Comparison of ENCODE assay signal across 11 cellular contexts in genomic region chr1:42340093-42340492, GRCh38. TPM values are rescaled to one million over a fixed set of nuclear protein-coding genes. Genes with fewer than 3 reads are reported as not detected.
A peak's percentile ranks its signal among the peaks of the same experiment; 100 is the strongest.
DNase-seq lines count a peak whose midpoint lies in the region; TF ChIP-seq lines count a peak whose summit lies in the region.
"Had no signal": no experiment of that assay in that cellular context is flagged by ENCODE, and none has a peak within 500 bp of the region (broad histone marks: within the 10 kb centered on the region; RNA-seq: fewer than 3 reads in every experiment).

No MANE protein-coding gene starts in this region.

- peaks cover 0 to 2% (median 0%) of the 10 kb centered on the region in 7 donors for H3K9me3 Mint-ChIP-seq in CD14-positive monocyte
- H3K9me3 Mint-ChIP-seq: activated naive CD4-positive, alpha-beta T cell treated with anti-CD3 and anti-CD28 coated beads, Interleukin-2, amount 10 ng/mL, durations not matched to agents 7 days and 5 days had no signal

- TF ChIP-seq CTCF in C4-2B (conservative IDR thresholded peaks at IDR 0.05): no peak
- TF ChIP-seq CTCF in fibroblast of mammary gland (conservative IDR thresholded peaks at IDR 0.05; ENCODE audit: control insufficient read depth, insufficient read depth, low read depth, low read length): no peak
- TF ChIP-seq CTCF in CD14-positive monocyte (IDR thresholded peaks at IDR 0.05): no peak

- peak overlapping the region in 1 of 7 donors; percentile 38 for H3K27ac Mint-ChIP-seq in CD14-positive monocyte
- H3K27ac Mint-ChIP-seq: activated naive CD4-positive, alpha-beta T cell treated with anti-CD3 and anti-CD28 coated beads, Interleukin-2, amount 10 ng/mL, durations not matched to agents 7 days and 5 days had no signal

- H3K4me3 Mint-ChIP-seq in CD14-positive monocyte: no peak overlapping the region
- H3K4me3 Mint-ChIP-seq: activated naive CD4-positive, alpha-beta T cell treated with anti-CD3 and anti-CD28 coated beads, Interleukin-2, amount 10 ng/mL, durations not matched to agents 7 days and 5 days had no signal

- intact Hi-C loops in CD14-positive monocyte (cut with micrococcal nuclease): loop anchor here in 1 of 2 donors (10.0 kb wide), 1 partner anchor 405 kb away; the partner anchor contains the start of gene CLDN19

- peak overlapping the region; percentile 28; the same call in 1 of the 2 replicates for H3K27ac ChIP-seq in C4-2B
- H3K27ac ChIP-seq: thyroid gland had no signal

- H3K36me3 Mint-ChIP-seq in CD14-positive monocyte: peaks cover 0 to 2% of the 10 kb centered on the region in 2 donors

- DNase-seq in NCI-H1092 treated with DMSO at 0.1 percent for 48 hours (lab: John Stamatoyannopoulos, UW): peak; percentile 100
- peak; percentile 89 for DNase-seq in NCI-H82 (lab: John Stamatoyannopoulos, UW)
- DNase-seq in fibroblast of mammary gland (ENCODE audit: low read depth): peak; percentile 21
- no peak for DNase-seq in CD14-positive monocyte (ENCODE audit: low spot score)
- no peak for DNase-seq in retina
- DNase-seq in activated CD8-positive, alpha-beta memory T cell treated with anti-CD3 and anti-CD28 coated beads, Interleukin-2, amount 50 U/mL, for 48 hours: no peak
- DNase-seq in NK-92 (lab: John Stamatoyannopoulos, UW; ENCODE audit: unreplicated experiment): no peak
- DNase-seq: activated naive CD4-positive, alpha-beta T cell treated with anti-CD3 and anti-CD28 coated beads, Interleukin-2, amount 10 ng/mL, durations not matched to agents 7 days and 5 days; thyroid gland had no signal

- peaks cover 2 to 5% (median 5%) of the 10 kb centered on the region in 3 donors for H3K27me3 Mint-ChIP-seq in CD14-positive monocyte (ENCODE audit: low read depth in 3 of 3)

- H3K4me1 Mint-ChIP-seq in CD14-positive monocyte: peaks cover 6% of the 10 kb centered on the region

- no peak overlapping the region for H3K4me3 ChIP-seq in fibroblast of mammary gland (ENCODE audit: control insufficient read depth, low read depth, low read length)
- H3K4me3 ChIP-seq: K562, thyroid gland had no signal

RNA-seq across cellular contexts. Expression of gene FOXJ3, which starts 5.1 kb away (rescaled TPM):
- polyA plus RNA-seq in CD14-positive monocyte: 10 to 100 TPM; 10.2 to 18.5 TPM

RNA-seq across cellular contexts. Expression of gene RIMKLA, which starts 40.5 kb away (rescaled TPM):
- not detected for polyA plus RNA-seq in CD14-positive monocyte
- polyA plus RNA-seq: K562 had no signal

Comparison
In these comparisons a context has a peak if more than half of its experiments do, and no peak if none do; other contexts are left out.
1. DNase-seq: peak in NCI-H1092 treated with DMSO at 0.1 percent for 48 hours (single experiment), NCI-H82 (single experiment) and fibroblast of mammary gland (single experiment); none in CD14-positive monocyte (single experiment), retina (single experiment), activated CD8-positive, alpha-beta memory T cell treated with anti-CD3 and anti-CD28 coated beads, Interleukin-2, amount 50 U/mL, for 48 hours (single experiment) and NK-92 (single experiment).